ENCODE assay signal across 30 cellular contexts in the genomic region with DNA sequence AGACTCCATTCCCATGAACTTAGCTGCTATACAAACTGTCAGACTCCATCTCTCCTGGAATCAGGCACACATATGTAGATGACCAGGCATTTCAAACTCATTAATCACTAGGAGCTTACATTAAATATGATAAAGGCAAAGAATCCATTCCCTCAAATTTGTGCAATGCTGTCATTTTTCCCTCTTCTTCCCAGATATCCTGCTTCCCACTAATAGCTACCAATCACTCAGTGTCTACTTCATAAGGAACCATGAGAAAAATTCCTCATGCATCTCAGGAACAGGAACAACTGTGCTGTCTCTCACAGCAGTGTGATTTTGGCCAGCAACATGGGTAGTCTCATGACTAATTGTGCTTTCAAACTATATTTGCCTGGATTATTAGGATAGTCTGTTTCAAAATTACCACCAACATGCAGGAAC.
DNase-seq lines count a peak whose midpoint lies in the region; ATAC-seq and TF ChIP-seq lines count a peak whose summit lies in the region.
"Had no signal": no experiment of that assay in that cellular context is flagged by ENCODE, and none has a peak within 500 bp of the region (broad histone marks: within the 10 kb centered on the region; RNA-seq: fewer than 3 reads in every experiment).

No MANE protein-coding gene starts in this region.

- intact Hi-C loops in HCT116 (cut with micrococcal nuclease) = no loop called here
- intact Hi-C loops in mammary epithelial cell (cut with micrococcal nuclease) = no loop called here

- H3K9me3 Mint-ChIP-seq in activated naive CD4-positive, alpha-beta T cell treated with anti-CD3 and anti-CD28 coated beads, Interleukin-2, amount 10 ng/mL, durations not matched to agents 7 days and 5 days = no peaks in the 10 kb centered on the region
- H3K9me3 Mint-ChIP-seq: activated naive CD8-positive, alpha-beta T cell treated with anti-CD3 and anti-CD28 coated beads, Interleukin-2, amount 50 U/mL, for 24 hours; H9; neural progenitor cell had no signal

- H3K4me1 ChIP-seq in HCT116 (ENCODE audit: control insufficient read depth in 1 of 2, insufficient read depth in 2 of 2, low read length in 2 of 2) = peaks cover 43 to 75% of the 10 kb centered on the region in 2 experiments
- H3K4me1 ChIP-seq in mammary epithelial cell (ENCODE audit: insufficient read depth, low read length) = peaks cover 60% of the 10 kb centered on the region
- H3K4me1 ChIP-seq: colonic mucosa, lower lobe of right lung, Peyer's patch, sigmoid colon had no signal

- peak overlapping the region; percentile 31; the same call in 1 of the 2 replicates for H3K27ac ChIP-seq in 22Rv1
- H3K27ac ChIP-seq in HCT116 (ENCODE audit: low read depth, low read length) = peak overlapping the region; percentile 98
- H3K27ac ChIP-seq in mammary epithelial cell (ENCODE audit: insufficient read depth, low read depth, low read length) = peak overlapping the region; percentile 22
- H3K27ac ChIP-seq: BLaER1, brain microvascular endothelial cell, colonic mucosa, lower lobe of right lung, neural progenitor cell, Peyer's patch, sigmoid colon, SJSA1 had no signal

- no peak overlapping the region for H3K4me3 Mint-ChIP-seq in activated naive CD4-positive, alpha-beta T cell treated with anti-CD3 and anti-CD28 coated beads, Interleukin-2, amount 10 ng/mL, durations not matched to agents 7 days and 5 days
- H3K4me3 Mint-ChIP-seq: activated CD8-positive, alpha-beta T cell treated with anti-CD3 and anti-CD28 coated beads, Interleukin-2, amount 10 ng/mL, durations not matched to agents 7 days and 5 days; activated naive CD8-positive, alpha-beta T cell treated with anti-CD3 and anti-CD28 coated beads, Interleukin-2, amount 50 U/mL, for 24 hours; effector memory CD8-positive, alpha-beta T cell; H9; neural progenitor cell had no signal

- DNase-seq in HCT116 (ENCODE audit: low read depth, low spot score) (no peak), mammary epithelial cell (no peak), fibroblast of villous mesenchyme (ENCODE audit: low read depth) (peak; percentile 6), 8988T (no peak), superior temporal gyrus (ENCODE audit: extremely low spot score) (no peak), HPDE6-E6E7 (ENCODE audit: extremely low spot score) (no peak)
- DNase-seq in activated naive CD4-positive, alpha-beta T cell treated with anti-CD3 and anti-CD28 coated beads, Interleukin-2, amount 10 ng/mL, durations not matched to agents 7 days and 5 days = no peak
- DNase-seq: activated CD4-positive, CD25-positive, alpha-beta regulatory T cell treated with anti-CD3 and anti-CD28 coated beads, Interleukin-2, amount 50 U/mL, for 72 hours; activated CD8-positive, alpha-beta T cell treated with anti-CD3 and anti-CD28 coated beads, Interleukin-2, amount 10 ng/mL, durations not matched to agents 7 days and 5 days; activated effector memory CD4-positive, alpha-beta T cell treated with anti-CD3 and anti-CD28 coated beads, Interleukin-2, amount 50 U/mL, for 16 hours; activated naive CD8-positive, alpha-beta T cell treated with anti-CD3 and anti-CD28 coated beads, Interleukin-2, amount 50 U/mL, for 24 hours; activated T-cell treated with anti-CD3 and anti-CD28 coated beads for 4 hours; brain microvascular endothelial cell; colonic mucosa; COR-L47; DMS79; effector memory CD8-positive, alpha-beta T cell; glutamatergic neuron; H9; lower lobe of right lung; NCI-H146; NCI-H510A; Peyer's patch; sigmoid colon; stimulated activated CD8-positive, alpha-beta memory T cell treated with anti-CD3 and anti-CD28 coated beads, Interleukin-4, amount 100 ng/mL, for 48 hours; trophoblast cell had no signal

- H3K9ac ChIP-seq in HCT116 (ENCODE audit: low read length) = no peak overlapping the region
- no peak overlapping the region for H3K9ac ChIP-seq in mammary epithelial cell (ENCODE audit: insufficient read depth, low read length)
- H3K9ac ChIP-seq: BLaER1, neural progenitor cell had no signal

- no peak for ATAC-seq in HCT116
- ATAC-seq: activated CD8-positive, alpha-beta T cell treated with anti-CD3 and anti-CD28 coated beads, Interleukin-2, amount 10 ng/mL, durations not matched to agents 7 days and 5 days; activated naive CD8-positive, alpha-beta T cell treated with anti-CD3 and anti-CD28 coated beads, Interleukin-2, amount 50 U/mL, for 24 hours; effector memory CD8-positive, alpha-beta T cell; lower lobe of right lung had no signal

- no peak for TF ChIP-seq RAD21 in HCT116 (IDR thresholded peaks at IDR 0.05; ENCODE audit: low read depth)

- TF ChIP-seq CTCF in 22Rv1 (IDR thresholded peaks at IDR 0.05) (no peak), HCT116 (IDR thresholded peaks at IDR 0.05 in 2 of 3, conservative IDR thresholded peaks at IDR 0.05 in 1 of 3; ENCODE audit: borderline replicate concordance in 1 of 3, insufficient read depth in 1 of 3, low read depth in 2 of 3, low read length in 2 of 3) (no peak), mammary epithelial cell (conservative IDR thresholded peaks at IDR 0.05 in 1 of 2, IDR thresholded peaks at IDR 0.05 in 1 of 2; ENCODE audit: extremely low read depth in 1 of 2, insufficient read depth in 1 of 2, low read depth in 1 of 2, low read length in 2 of 2) (no peak), fibroblast of villous mesenchyme (IDR thresholded peaks at IDR 0.05; ENCODE audit: insufficient read depth, low read depth, low read length) (no peak)

- H3K36me3 ChIP-seq in HCT116 (ENCODE audit: control insufficient read depth in 1 of 2, insufficient read depth in 2 of 2, low read length in 2 of 2) (no peaks in the 10 kb centered on the region), mammary epithelial cell (ENCODE audit: insufficient read depth, low read length) (peaks cover 9% of the 10 kb centered on the region)
- H3K36me3 ChIP-seq: BLaER1, brain microvascular endothelial cell, colonic mucosa, lower lobe of right lung, neural progenitor cell, Peyer's patch, sigmoid colon, SJSA1 had no signal

- H3K27me3 ChIP-seq in HCT116 (ENCODE audit: insufficient read depth, low read length) (no peaks in the 10 kb centered on the region), mammary epithelial cell (ENCODE audit: insufficient read depth, low read length) (no peaks in the 10 kb centered on the region)
- H3K27me3 ChIP-seq: BLaER1, brain microvascular endothelial cell, colonic mucosa, neural progenitor cell, Peyer's patch, sigmoid colon, SJSA1 had no signal

- RAD21 ChIA-PET in HCT116 (lab: Charles Lee; ENCODE audit: low non-redundant PET in 1 of 2, low total read pairs in 2 of 2, uncharacterized antibody in 2 of 2, unreplicated experiment in 2 of 2) = no interaction called here

- H3K4me3 ChIP-seq in HCT116 (replicated peaks in 1 of 2; ENCODE audit: low read depth in 1 of 2, low read length in 2 of 2) (no peak overlapping the region), mammary epithelial cell (replicated peaks in 1 of 3; ENCODE audit: insufficient read depth in 1 of 3, low read depth in 2 of 3, low read length in 3 of 3) (no peak overlapping the region), fibroblast of villous mesenchyme (ENCODE audit: low read depth, low read length) (no peak overlapping the region)
- H3K4me3 ChIP-seq: BLaER1, colonic mucosa, lower lobe of right lung, neural progenitor cell, Peyer's patch, sigmoid colon, SJSA1 had no signal

- no peaks in the 10 kb centered on the region for H4K20me1 ChIP-seq in HCT116 (ENCODE audit: insufficient read depth)
- H4K20me1 ChIP-seq in mammary epithelial cell (ENCODE audit: insufficient read depth, low read length) = no peaks in the 10 kb centered on the region
- H4K20me1 ChIP-seq: BLaER1 had no signal

- H3K79me2 ChIP-seq in HCT116 (ENCODE audit: insufficient read depth, low read length) (no peaks in the 10 kb centered on the region), mammary epithelial cell (ENCODE audit: insufficient read depth, low read length) (peaks cover 17% of the 10 kb centered on the region)

- BruUV-seq in HCT116 (replicated peaks; lab: Mats Ljungman, UMichigan) (no TSS peak), mammary epithelial cell (replicated peaks; lab: Mats Ljungman, UMichigan) (no TSS peak)

- H3K4me1 Mint-ChIP-seq in activated naive CD4-positive, alpha-beta T cell treated with anti-CD3 and anti-CD28 coated beads, Interleukin-2, amount 10 ng/mL, durations not matched to agents 7 days and 5 days = no peaks in the 10 kb centered on the region
- H3K4me1 Mint-ChIP-seq: activated naive CD8-positive, alpha-beta T cell treated with anti-CD3 and anti-CD28 coated beads, Interleukin-2, amount 50 U/mL, for 24 hours had no signal

- no peaks in the 10 kb centered on the region for H3K36me3 Mint-ChIP-seq in activated naive CD4-positive, alpha-beta T cell treated with anti-CD3 and anti-CD28 coated beads, Interleukin-2, amount 10 ng/mL, durations not matched to agents 7 days and 5 days
- H3K36me3 Mint-ChIP-seq: neural progenitor cell had no signal

- in situ Hi-C loops in mammary epithelial cell (cut with MboI; ENCODE audit: low sequenced_read_pairs in 2 of 2) = no loop called here

- POLR2A ChIA-PET in HCT116 (lab: Charles Lee) = interaction anchor here (1.8 kb wide), 1 partner anchor 134 kb away, joined by 6 read pairs; the partner anchor contains the start of gene DKK1

- H2AFZ ChIP-seq in HCT116 (ENCODE audit: low read depth, low read length, poor library complexity, severe bottlenecking) (peak overlapping the region; percentile 71), mammary epithelial cell (ENCODE audit: low read depth, low read length) (peak overlapping the region; percentile 8)
- H2AFZ ChIP-seq: neural progenitor cell had no signal

- no peaks in the 10 kb centered on the region for H3K9me2 ChIP-seq in HCT116 (ENCODE audit: insufficient read depth)

- H3K9me3 ChIP-seq in HCT116 (ENCODE audit: control insufficient read depth in 1 of 2, insufficient read depth in 1 of 2, low read depth in 1 of 2, low read length in 2 of 2) (no peaks in the 10 kb centered on the region), mammary epithelial cell (replicated peaks; ENCODE audit: insufficient read depth, low read length) (no peaks in the 10 kb centered on the region)
- H3K9me3 ChIP-seq: BLaER1, colonic mucosa, lower lobe of right lung, Peyer's patch, sigmoid colon, SJSA1 had no signal

- dilution Hi-C loops in mammary epithelial cell (cut with HindIII; ENCODE audit: low sequenced_read_pairs) = no loop called here

- H3K27ac Mint-ChIP-seq in activated naive CD4-positive, alpha-beta T cell treated with anti-CD3 and anti-CD28 coated beads, Interleukin-2, amount 10 ng/mL, durations not matched to agents 7 days and 5 days = no peak overlapping the region
- H3K27ac Mint-ChIP-seq: activated CD8-positive, alpha-beta T cell treated with anti-CD3 and anti-CD28 coated beads, Interleukin-2, amount 10 ng/mL, durations not matched to agents 7 days and 5 days; activated naive CD8-positive, alpha-beta T cell treated with anti-CD3 and anti-CD28 coated beads, Interleukin-2, amount 50 U/mL, for 24 hours; effector memory CD8-positive, alpha-beta T cell; H9; neural progenitor cell had no signal

- CTCF ChIA-PET in HCT116 (lab: Charles Lee) = interaction anchor here (1.4 kb wide), 1 partner anchor 140 kb away, joined by 4 read pairs; no protein-coding TSS in a partner anchor
- CTCF ChIA-PET in mammary epithelial cell (lab: Charles Lee; ENCODE audit: low non-redundant PET) = no interaction called here
- CTCF ChIA-PET in activated naive CD4-positive, alpha-beta T cell treated with anti-CD3 and anti-CD28 coated beads, Interleukin-2, amount 10 ng/mL, durations not matched to agents 7 days and 5 days (lab: Charles Lee) = no interaction called here

- no peaks in the 10 kb centered on the region for H3K27me3 Mint-ChIP-seq in activated naive CD4-positive, alpha-beta T cell treated with anti-CD3 and anti-CD28 coated beads, Interleukin-2, amount 10 ng/mL, durations not matched to agents 7 days and 5 days
- H3K27me3 Mint-ChIP-seq: activated naive CD8-positive, alpha-beta T cell treated with anti-CD3 and anti-CD28 coated beads, Interleukin-2, amount 50 U/mL, for 24 hours; effector memory CD8-positive, alpha-beta T cell had no signal

- H3K4me2 ChIP-seq in HCT116 (ENCODE audit: low read length) = no peak overlapping the region
- no peak overlapping the region for H3K4me2 ChIP-seq in mammary epithelial cell (ENCODE audit: insufficient read depth, low read depth, low read length)
- H3K4me2 ChIP-seq: BLaER1, neural progenitor cell had no signal

- no peak for TF ChIP-seq POLR2A in HCT116 (IDR thresholded peaks at IDR 0.05; ENCODE audit: borderline replicate concordance, extremely low read depth, insufficient read depth, insufficient read length)

Comparison
In these comparisons a context has a peak if more than half of its experiments do, and no peak if none do; other contexts are left out.
1. H3K27ac ChIP-seq: peak in every context shown above with its lines; median percentile 98 in HCT116; 31 in 22Rv1; 22 in mammary epithelial cell.